1 cellular context compared by ENCODE assay signal in genomic region chr1:203273206-203273868, GRCh38.
A peak's percentile ranks its signal among the peaks of the same experiment; 100 is the strongest.
TF ChIP-seq lines count a peak whose summit lies in the region.

No MANE protein-coding gene starts in this region.

TF ChIP-seq in GM12878, 131 proteins besides CTCF, POLR2A, EP300 and RAD21 (continued from another document and continues in another):
- no peak for TF ChIP-seq ZBTB40 (IDR thresholded peaks at IDR 0.05; ENCODE audit: borderline replicate concordance)
- TF ChIP-seq CHD4 (IDR thresholded peaks at IDR 0.05): no peak
- 0 out of 2 replicates have a peak, but pooled peaks have one; percentile 21 for TF ChIP-seq ZNF24 (IDR thresholded peaks at IDR 0.05)
- TF ChIP-seq EZH2 (IDR thresholded peaks at IDR 0.05; ENCODE audit: borderline replicate concordance, control insufficient read depth, low read depth, low read length): no peak
- no peak for TF ChIP-seq ETV6 (conservative IDR thresholded peaks at IDR 0.05 in 1 of 2, IDR thresholded peaks at IDR 0.05 in 1 of 2; ENCODE audit: borderline replicate concordance in 1 of 2, low read depth in 1 of 2)
- TF ChIP-seq POLR2AphosphoS2 (IDR thresholded peaks at IDR 0.05; ENCODE audit: low read depth, low read length): peak; percentile 18; the same call in 1 of the 2 replicates
- TF ChIP-seq NR2C2 (IDR thresholded peaks at IDR 0.05; ENCODE audit: borderline replicate concordance, control insufficient read depth, insufficient read length, low read depth): no peak
- TF ChIP-seq HDAC6 (IDR thresholded peaks at IDR 0.05; ENCODE audit: unreplicated experiment): no peak
- TF ChIP-seq GATAD2B (conservative IDR thresholded peaks at IDR 0.05; ENCODE audit: low read depth): peak; percentile 75; the same call in 1 of the 2 replicates
- no peak for TF ChIP-seq SMAD5 (IDR thresholded peaks at IDR 0.05; ENCODE audit: low read depth)
- no peak for TF ChIP-seq ASH2L (IDR thresholded peaks at IDR 0.05; ENCODE audit: borderline replicate concordance, low read depth)
- TF ChIP-seq MLLT1 (IDR thresholded peaks at IDR 0.05): peak; percentile 79
- TF ChIP-seq FOXM1 (IDR thresholded peaks at IDR 0.05; ENCODE audit: low read depth, low read length): peak; percentile 56; the same call in 1 of the 2 replicates
- TF ChIP-seq CBX3 (IDR thresholded peaks at IDR 0.05; ENCODE audit: borderline replicate concordance, low read depth): no peak
- TF ChIP-seq DPF2 (IDR thresholded peaks at IDR 0.05): peak; percentile 77
- TF ChIP-seq PML (IDR thresholded peaks at IDR 0.05; ENCODE audit: low read length): no peak
- no peak for TF ChIP-seq PKNOX1 (IDR thresholded peaks at IDR 0.05)
- no peak for TF ChIP-seq ZZZ3 (IDR thresholded peaks at IDR 0.05; ENCODE audit: control insufficient read depth, insufficient read length, low read depth)
- TF ChIP-seq ZBTB11 (CRISPR knock-in tag; IDR thresholded peaks at IDR 0.05): no peak
- no peak for TF ChIP-seq MYC (IDR thresholded peaks at IDR 0.05; ENCODE audit: insufficient read depth, insufficient read length, insufficient replicate concordance, low read length, severe bottlenecking)
- no peak for TF ChIP-seq FOXK2 (IDR thresholded peaks at IDR 0.05)
- TF ChIP-seq YBX1 (IDR thresholded peaks at IDR 0.05): no peak
- no peak for TF ChIP-seq BMI1 (IDR thresholded peaks at IDR 0.05; ENCODE audit: borderline replicate concordance)
- peak; percentile 78; the same call in 1 of the 2 replicates for TF ChIP-seq LARP7 (IDR thresholded peaks at IDR 0.05)
- 0 out of 2 replicates have a peak, but pooled peaks have one; percentile 56 for TF ChIP-seq ZSCAN29 (IDR thresholded peaks at IDR 0.05)
- 0 out of 2 replicates have a peak, but pooled peaks have one; percentile 8 for TF ChIP-seq IRF3 (IDR thresholded peaks at IDR 0.05)
- TF ChIP-seq NFIC (IDR thresholded peaks at IDR 0.05; ENCODE audit: low read depth, low read length): no peak
- no peak; the same call in 1 of the 2 replicates for TF ChIP-seq MTA2 (IDR thresholded peaks at IDR 0.05; ENCODE audit: low read depth)
- TF ChIP-seq ESRRA (IDR thresholded peaks at IDR 0.05; ENCODE audit: low read length): no peak
- TF ChIP-seq MEF2B (IDR thresholded peaks at IDR 0.05; ENCODE audit: partially characterized antibody, poor library complexity, severe bottlenecking): peak; percentile 91
- TF ChIP-seq MAX (IDR thresholded peaks at IDR 0.05; ENCODE audit: low read depth, low read length): peak; percentile 71
- no peak for TF ChIP-seq SPI1 (IDR thresholded peaks at IDR 0.05; ENCODE audit: borderline replicate concordance, insufficient read depth, low read depth, low read length)
- no peak for TF ChIP-seq ATF7 (IDR thresholded peaks at IDR 0.05; ENCODE audit: low read depth)
- no peak for TF ChIP-seq PBX3 (IDR thresholded peaks at IDR 0.05; ENCODE audit: insufficient replicate concordance, low read depth, low read length)
- TF ChIP-seq GABPA (IDR thresholded peaks at IDR 0.05; ENCODE audit: low read depth): no peak
- no peak for TF ChIP-seq NRF1 (conservative IDR thresholded peaks at IDR 0.05; ENCODE audit: low read depth, low read length)
- no peak for TF ChIP-seq NFXL1 (IDR thresholded peaks at IDR 0.05; ENCODE audit: borderline replicate concordance)
- TF ChIP-seq RELA (IDR thresholded peaks at IDR 0.05; ENCODE audit: borderline replicate concordance, partially characterized antibody): peak; percentile 77
- 0 out of 2 replicates have a peak, but pooled peaks have one; percentile 51 for TF ChIP-seq TARDBP (IDR thresholded peaks at IDR 0.05; ENCODE audit: borderline replicate concordance)
- no peak for TF ChIP-seq SREBF1 (IDR thresholded peaks at IDR 0.05; ENCODE audit: low read length)
- 0 out of 4 replicates have a peak, but pooled peaks of 1 of the 2 experiments have one; percentile 49 for TF ChIP-seq SRF (IDR thresholded peaks at IDR 0.05; ENCODE audit: low read depth in 2 of 2, low read length in 2 of 2)
- no peak for TF ChIP-seq TCF7 (IDR thresholded peaks at IDR 0.05; ENCODE audit: borderline replicate concordance)
- no peak for TF ChIP-seq CBX5 (IDR thresholded peaks at IDR 0.05; ENCODE audit: low read depth)
- no peak for TF ChIP-seq KDM1A (IDR thresholded peaks at IDR 0.05; ENCODE audit: borderline replicate concordance)
- peak; percentile 33; the same call in 1 of the 2 replicates for TF ChIP-seq CHD2 (IDR thresholded peaks at IDR 0.05; ENCODE audit: borderline replicate concordance, low read depth, low read length)
- TF ChIP-seq SREBF2 (IDR thresholded peaks at IDR 0.05; ENCODE audit: low read length): no peak
- TF ChIP-seq SUPT20H (IDR thresholded peaks at IDR 0.05; ENCODE audit: borderline replicate concordance, control insufficient read depth, low read depth, low read length): no peak
- TF ChIP-seq FOS (IDR thresholded peaks at IDR 0.05; ENCODE audit: borderline replicate concordance, extremely low read depth, insufficient read length): no peak
- TF ChIP-seq MYB (IDR thresholded peaks at IDR 0.05; ENCODE audit: borderline replicate concordance, low read depth, low read length): no peak
- peak; percentile 59; the same call in 1 of the 2 replicates for TF ChIP-seq EED (IDR thresholded peaks at IDR 0.05; ENCODE audit: low read depth)
- TF ChIP-seq KAT2A (conservative IDR thresholded peaks at IDR 0.05; ENCODE audit: control insufficient read depth, low read depth, low read length): no peak
- no peak; the same call in 1 of the 2 replicates for TF ChIP-seq USF2 (IDR thresholded peaks at IDR 0.05; ENCODE audit: borderline replicate concordance, low read depth, low read length)
- TF ChIP-seq YY1 (IDR thresholded peaks at IDR 0.05; ENCODE audit: low read depth, low read length): peak; percentile 85
- TF ChIP-seq BCL3 (IDR thresholded peaks at IDR 0.05; ENCODE audit: borderline replicate concordance, insufficient read depth, low read depth, low read length, poor library complexity, severe bottlenecking): peak; percentile 65
- TF ChIP-seq JUNB (IDR thresholded peaks at IDR 0.05): no peak
- TF ChIP-seq ZNF384 (IDR thresholded peaks at IDR 0.05; ENCODE audit: borderline replicate concordance, low read depth, low read length): no peak
